ENCODE assay signal across 26 cellular contexts in genomic region chr2:20203072-20203471, GRCh38. TPM values are rescaled to one million over a fixed set of nuclear protein-coding genes. Genes with fewer than 3 reads are reported as not detected.
DNase-seq lines count a peak whose midpoint lies in the region; ATAC-seq, FAIRE-seq and TF ChIP-seq lines count a peak whose summit lies in the region.
"Had no signal": no experiment of that assay in that cellular context is flagged by ENCODE, and none has a peak within 500 bp of the region (broad histone marks: within the 10 kb centered on the region; RNA-seq: fewer than 3 reads in every experiment).

No MANE protein-coding gene starts in this region.

- ATAC-seq in right cardiac atrium (no peak), RWPE2 (ENCODE audit: low read depth) (no peak), HG02642 (IDR thresholded peaks at IDR 0.05; ENCODE audit: poor library complexity, unreplicated experiment) (no peak), HG03108 (IDR thresholded peaks at IDR 0.05; ENCODE audit: unreplicated experiment) (no peak)
- ATAC-seq: A549, GM12878, GM23338, HCT116 had no signal

- no peaks in the 10 kb centered on the region for H3K27me3 ChIP-seq in right cardiac atrium (ENCODE audit: control insufficient read depth, insufficient read depth)
- peaks cover 6% of the 10 kb centered on the region for H3K27me3 ChIP-seq in left ventricle myocardium inferior (ENCODE audit: low read depth)
- no peaks in the 10 kb centered on the region for H3K27me3 ChIP-seq in RWPE2 (ENCODE audit: insufficient read depth, poor library complexity, severe bottlenecking)
- H3K27me3 ChIP-seq: BE2C; BLaER1 treated with 17β-estradiol and CSF1 and Interleukin-3, amounts not matched to agents 10 nM and 100 nM had no signal

- H3K4me3 ChIP-seq in right cardiac atrium (ENCODE audit: low read length), result no peak overlapping the region
- H3K4me3 ChIP-seq in left ventricle myocardium inferior, result no peak overlapping the region
- H3K4me3 ChIP-seq in RWPE2 (ENCODE audit: severe bottlenecking), result no peak overlapping the region
- H3K4me3 ChIP-seq: A549; BLaER1 treated with 17β-estradiol and CSF1 and Interleukin-3, amounts not matched to agents 10 nM and 100 nM; GM12878; GM23338 had no signal

- TF ChIP-seq CTCF in left ventricle myocardium inferior (IDR thresholded peaks at IDR 0.05; ENCODE audit: borderline replicate concordance) (no peak), RWPE2 (IDR thresholded peaks at IDR 0.05; ENCODE audit: poor library complexity, severe bottlenecking) (no peak)

- H3K27ac ChIP-seq in right cardiac atrium (ENCODE audit: low read length), result no peak overlapping the region
- no peak overlapping the region for H3K27ac ChIP-seq in left ventricle myocardium inferior (replicated peaks)
- peak overlapping the region; percentile 97 for H3K27ac ChIP-seq in RWPE2 (ENCODE audit: poor library complexity, severe bottlenecking)
- peak overlapping the region; percentile 99 for H3K27ac ChIP-seq in epithelial cell of prostate
- H3K27ac ChIP-seq: A549; BLaER1 treated with 17β-estradiol and CSF1 and Interleukin-3, amounts not matched to agents 10 nM and 100 nM had no signal

- no peaks in the 10 kb centered on the region for H3K9me3 ChIP-seq in right cardiac atrium (ENCODE audit: control insufficient read depth, low read length)
- no peaks in the 10 kb centered on the region for H3K9me3 ChIP-seq in left ventricle myocardium inferior (replicated peaks)
- H3K9me3 ChIP-seq in RWPE2 (ENCODE audit: severe bottlenecking), result no peaks in the 10 kb centered on the region
- H3K9me3 ChIP-seq: A549; BE2C; BLaER1 treated with 17β-estradiol and CSF1 and Interleukin-3, amounts not matched to agents 10 nM and 100 nM had no signal

- DNase-seq in right cardiac atrium (peak in 2 of 3 donors; percentile 20 to 46), left ventricle myocardium inferior (no peak), RWPE2 (ENCODE audit: low spot score) (no peak), epithelial cell of prostate (ENCODE audit: low read depth, low spot score) (no peak), RCC 7860 (ENCODE audit: low spot score) (no peak)
- DNase-seq: 8988T; ACHN; AML-193; BE2C; CD4-positive, alpha-beta T cell; CD8-positive, alpha-beta memory T cell; DMS 273 treated with DMSO at 0.1 percent for 48 hours; DMS79; EL; GDM1; H9 had no signal

- WGBS in right cardiac atrium, result 95% methylated on average over 10 of the region's 10 CpGs

- no peaks in the 10 kb centered on the region for H3K36me3 ChIP-seq in left ventricle myocardium inferior
- peaks cover 67% of the 10 kb centered on the region for H3K36me3 ChIP-seq in RWPE2 (ENCODE audit: low read depth)

- H3K4me1 ChIP-seq in right cardiac atrium (ENCODE audit: control insufficient read depth, insufficient read depth, low read length) (no peaks in the 10 kb centered on the region), left ventricle myocardium inferior (no peaks in the 10 kb centered on the region), RWPE2 (ENCODE audit: insufficient read depth, poor library complexity, severe bottlenecking) (peaks cover 21% of the 10 kb centered on the region)
- H3K4me1 ChIP-seq: BE2C had no signal

- no peak for FAIRE-seq in RCC 7860 (lab: Jason Lieb, UNC)
- FAIRE-seq: A549, D721Med, GM12878, GM19239 had no signal

- intact Hi-C loops in right cardiac atrium (cut with DNase I) (no loop called here), left ventricle myocardium inferior (cut with micrococcal nuclease) (no loop called here)

RNA-seq across cellular contexts. Expression of gene SDC1, which starts 21.9 kb away (rescaled TPM):
- total RNA-seq in right cardiac atrium (under 1 TPM; 0.09 to 0.25 (median 0.20) TPM), left ventricle myocardium inferior (0.41 TPM)
- 0.23 TPM for polyA plus RNA-seq in right cardiac atrium
- total RNA-seq: CD4-positive, alpha-beta T cell had no signal
- polyA plus RNA-seq: CD14-positive monocyte; CD8-positive, alpha-beta memory T cell had no signal

Comparison
In these comparisons a context has a peak if more than half of its experiments do, and no peak if none do; other contexts are left out.
1. DNase-seq: peak in right cardiac atrium (2 of 3); none in left ventricle myocardium inferior (single experiment), RWPE2 (single experiment), epithelial cell of prostate (single experiment) and RCC 7860 (single experiment).
2. H3K27ac ChIP-seq: peak in RWPE2 (single experiment) and epithelial cell of prostate (single experiment); none in right cardiac atrium (single experiment) and left ventricle myocardium inferior (single experiment).